ENCODE assay signal across 9 cellular contexts in genomic region chr3:179181021-179181472, GRCh38. TPM values are rescaled to one million over a fixed set of nuclear protein-coding genes. Genes with fewer than 3 reads are reported as not detected.
A peak's percentile ranks its signal among the peaks of the same experiment; 100 is the strongest.
DNase-seq lines count a peak whose midpoint lies in the region; ATAC-seq and TF ChIP-seq lines count a peak whose summit lies in the region.
"Had no signal": no experiment of that assay in that cellular context is flagged by ENCODE, and none has a peak within 500 bp of the region (broad histone marks: within the 10 kb centered on the region; RNA-seq: fewer than 3 reads in every experiment).

No MANE protein-coding gene starts in this region.

- no peak overlapping the region for H3K4me3 Mint-ChIP-seq in activated CD4-positive, alpha-beta T cell treated with anti-CD3 and anti-CD28 coated beads for 36 hours
- H3K4me3 Mint-ChIP-seq in neural progenitor cell, result no peak overlapping the region
- H3K4me3 Mint-ChIP-seq: natural killer cell had no signal

- no peak overlapping the region for H3K27ac ChIP-seq in mammary epithelial cell (ENCODE audit: insufficient read depth, low read depth, low read length)
- peak overlapping the region; percentile 47 for H3K27ac ChIP-seq in psoas muscle
- no peak overlapping the region for H3K27ac ChIP-seq in neural progenitor cell

- H3K36me3 ChIP-seq in mammary epithelial cell (ENCODE audit: insufficient read depth, low read length), result no peaks in the 10 kb centered on the region
- H3K36me3 ChIP-seq in psoas muscle (ENCODE audit: insufficient read depth in 1 of 2, low read depth in 1 of 2), result no peaks in the 10 kb centered on the region
- H3K36me3 ChIP-seq in neural progenitor cell, result no peaks in the 10 kb centered on the region

- H3K27me3 ChIP-seq in mammary epithelial cell (ENCODE audit: insufficient read depth, low read length) (no peaks in the 10 kb centered on the region), psoas muscle (ENCODE audit: insufficient read depth in 3 of 3, low read length in 2 of 3) (no peaks in the 10 kb centered on the region), neural progenitor cell (no peaks in the 10 kb centered on the region)

- in situ Hi-C loops in mammary epithelial cell (cut with MboI; ENCODE audit: low sequenced_read_pairs in 2 of 2), result no loop called here
- in situ Hi-C loops in KBM-7 (cut with MboI; ENCODE audit: low pct_unique_long_range_greater_than_20kb, low sequenced_read_pairs), result no loop called here

- CTCF ChIA-PET in activated CD4-positive, alpha-beta T cell treated with anti-CD3 and anti-CD28 coated beads for 36 hours (lab: Charles Lee), result interaction anchor here (1.0 to 1.2 kb wide), 2 partner anchors 13 to 33 kb away, joined by 3 to 5 read pairs; partner anchors contain the start of gene PIK3CA
- CTCF ChIA-PET in mammary epithelial cell (lab: Charles Lee; ENCODE audit: low non-redundant PET), result no interaction called here

- H2AFZ ChIP-seq in mammary epithelial cell (ENCODE audit: low read depth, low read length) (no peak overlapping the region), neural progenitor cell (replicated peaks) (no peak overlapping the region)

- no peaks in the 10 kb centered on the region for H3F3A ChIP-seq in neural progenitor cell (ENCODE audit: low read depth)

- H3K4me2 ChIP-seq in mammary epithelial cell (ENCODE audit: insufficient read depth, low read depth, low read length), result peak overlapping the region; percentile 21
- no peak overlapping the region for H3K4me2 ChIP-seq in neural progenitor cell

- H4K20me1 ChIP-seq in mammary epithelial cell (ENCODE audit: insufficient read depth, low read length) (no peaks in the 10 kb centered on the region), neural progenitor cell (ENCODE audit: low read depth) (peaks cover 38% of the 10 kb centered on the region)

- peaks cover 5% of the 10 kb centered on the region for H3K4me1 ChIP-seq in mammary epithelial cell (ENCODE audit: insufficient read depth, low read length)
- peaks cover 63% of the 10 kb centered on the region for H3K4me1 ChIP-seq in psoas muscle
- peaks cover 18% of the 10 kb centered on the region for H3K4me1 ChIP-seq in neural progenitor cell

- H3K9me3 ChIP-seq in mammary epithelial cell (replicated peaks; ENCODE audit: insufficient read depth, low read length) (no peaks in the 10 kb centered on the region), psoas muscle (no peaks in the 10 kb centered on the region), neural progenitor cell (ENCODE audit: low read depth) (no peaks in the 10 kb centered on the region)

- BruUV-seq in mammary epithelial cell (replicated peaks; lab: Mats Ljungman, UMichigan), result no TSS peak

- POLR2A ChIA-PET in activated CD4-positive, alpha-beta T cell treated with anti-CD3 and anti-CD28 coated beads for 36 hours (lab: Charles Lee), result interaction anchor here (1.5 kb wide), 1 partner anchor 33 kb away, joined by 4 read pairs; the partner anchor contains the start of gene PIK3CA

- H3K36me3 Mint-ChIP-seq in activated CD4-positive, alpha-beta T cell treated with anti-CD3 and anti-CD28 coated beads for 36 hours (ENCODE audit: low read depth), result no peaks in the 10 kb centered on the region
- no peaks in the 10 kb centered on the region for H3K36me3 Mint-ChIP-seq in neural progenitor cell
- H3K36me3 Mint-ChIP-seq: natural killer cell had no signal

- H3K27ac Mint-ChIP-seq in activated CD4-positive, alpha-beta T cell treated with anti-CD3 and anti-CD28 coated beads for 36 hours, result peak overlapping the region; percentile 60
- H3K27ac Mint-ChIP-seq in neural progenitor cell, result no peak overlapping the region

- no peaks in the 10 kb centered on the region for H3K27me3 Mint-ChIP-seq in activated CD4-positive, alpha-beta T cell treated with anti-CD3 and anti-CD28 coated beads for 36 hours
- H3K27me3 Mint-ChIP-seq in neural progenitor cell (ENCODE audit: insufficient read depth, low read depth), result no peaks in the 10 kb centered on the region

- TF ChIP-seq CTCF in mammary epithelial cell (conservative IDR thresholded peaks at IDR 0.05 in 1 of 2, IDR thresholded peaks at IDR 0.05 in 1 of 2; ENCODE audit: extremely low read depth in 1 of 2, insufficient read depth in 1 of 2, low read depth in 1 of 2, low read length in 2 of 2) (no peak), psoas muscle (IDR thresholded peaks at IDR 0.05) (no peak), neural progenitor cell (IDR thresholded peaks at IDR 0.05) (no peak)

- no peaks in the 10 kb centered on the region for H3K9me3 Mint-ChIP-seq in activated CD4-positive, alpha-beta T cell treated with anti-CD3 and anti-CD28 coated beads for 36 hours (ENCODE audit: low read depth)
- no peaks in the 10 kb centered on the region for H3K9me3 Mint-ChIP-seq in neural progenitor cell
- H3K9me3 Mint-ChIP-seq: natural killer cell had no signal

- no peak overlapping the region for H3K4me3 ChIP-seq in mammary epithelial cell (replicated peaks in 1 of 3; ENCODE audit: insufficient read depth in 1 of 3, low read depth in 2 of 3, low read length in 3 of 3)
- H3K4me3 ChIP-seq in psoas muscle, result no peak overlapping the region
- no peak overlapping the region for H3K4me3 ChIP-seq in neural progenitor cell

- H3K9ac ChIP-seq in mammary epithelial cell (ENCODE audit: insufficient read depth, low read length), result no peak overlapping the region
- H3K9ac ChIP-seq in neural progenitor cell, result no peak overlapping the region

- peak; percentile 78 for ATAC-seq in activated CD4-positive, alpha-beta T cell treated with anti-CD3 and anti-CD28 coated beads for 36 hours
- ATAC-seq in HG03280 (IDR thresholded peaks at IDR 0.05; ENCODE audit: unreplicated experiment), result peak; percentile 59
- ATAC-seq in psoas muscle, result peak; percentile 34 to 62 (median 59)

- dilution Hi-C loops in mammary epithelial cell (cut with HindIII; ENCODE audit: low sequenced_read_pairs), result no loop called here

- peaks cover 70% of the 10 kb centered on the region for H3K79me2 ChIP-seq in mammary epithelial cell (ENCODE audit: insufficient read depth, low read length)
- H3K79me2 ChIP-seq in neural progenitor cell (ENCODE audit: low read depth), result peaks cover 86% of the 10 kb centered on the region

- peaks cover 43% of the 10 kb centered on the region for H3K4me1 Mint-ChIP-seq in activated CD4-positive, alpha-beta T cell treated with anti-CD3 and anti-CD28 coated beads for 36 hours
- peaks cover 4% of the 10 kb centered on the region for H3K4me1 Mint-ChIP-seq in neural progenitor cell

- WGBS in mammary epithelial cell (ENCODE audit: low coverage, missing lambda C conversion rate), result 7% methylated on average over 1 of the region's 1 CpG
- 12 to 41% (median 28%) methylated on average over 1 of the region's 1 CpG for WGBS in psoas muscle, 3 donors

- DNase-seq in activated CD4-positive, alpha-beta T cell treated with anti-CD3 and anti-CD28 coated beads for 36 hours, result no peak
- no peak for DNase-seq in activated CD4-positive, alpha-beta T cell treated with anti-CD3 and anti-CD28 coated beads for 1 hour
- peak; percentile 65 for DNase-seq in mammary epithelial cell
- DNase-seq in psoas muscle, result no peak
- no peak for DNase-seq in iPS-NIHi7 (ENCODE audit: extremely low spot score)
- DNase-seq in KBM-7, result no peak
- DNase-seq in neural progenitor cell (ENCODE audit: low spot score), result no peak
- DNase-seq: natural killer cell had no signal

- intact Hi-C loops in activated CD4-positive, alpha-beta T cell treated with anti-CD3 and anti-CD28 coated beads for 36 hours (cut with DNase I, micrococcal nuclease), result loop anchor here (1.0 to 2.0 kb wide), 3 partner anchors 22 to 34 kb away; partner anchors contain the start of gene PIK3CA (in 1 of the 2)
- intact Hi-C loops in mammary epithelial cell (cut with micrococcal nuclease) (no loop called here), psoas muscle (cut with DNase I) (loop anchor here in 1 of 2 donors (5.0 kb wide), 1 partner anchor 34 kb away; the partner anchor contains the start of gene PIK3CA)

RNA-seq across cellular contexts. Expression of gene PIK3CA, which starts 32.9 kb away (rescaled TPM):
- total RNA-seq in activated CD4-positive, alpha-beta T cell treated with anti-CD3 and anti-CD28 coated beads for 36 hours, result 10 to 100 TPM; 15.5 to 17.7 TPM
- total RNA-seq in mammary epithelial cell, result 10 to 100 TPM; 20.0 to 24.7 TPM
- polyA plus RNA-seq in mammary epithelial cell, result 6.4 TPM
- polyA minus RNA-seq in mammary epithelial cell, result 24.8 TPM
- 10 to 100 TPM; 18.7 to 24.4 (median 20.0) TPM for total RNA-seq in psoas muscle
- 10 to 100 TPM in 1 of 3 donors, 1 to 10 TPM in 2; 5.6 to 17.3 (median 6.6) TPM for polyA plus RNA-seq in psoas muscle
- 14.1 and 24.5 TPM in 2 replicates for total RNA-seq in neural progenitor cell (ENCODE audit: low replicate concordance)
